ENCODE assay signal across 8 cellular contexts in genomic region chr7:150420987-150421674, GRCh38. TPM values are rescaled to one million over a fixed set of nuclear protein-coding genes. Genes with fewer than 3 reads are reported as not detected.
DNase-seq lines count a peak whose midpoint lies in the region; ATAC-seq and TF ChIP-seq lines count a peak whose summit lies in the region.

No MANE protein-coding gene starts in this region.

- H3K4me2 ChIP-seq in hepatocyte (no peak overlapping the region), smooth muscle cell (peak overlapping the region; percentile 67)

- H3K79me2 ChIP-seq in hepatocyte (no peaks in the 10 kb centered on the region), smooth muscle cell (ENCODE audit: low read depth) (no peaks in the 10 kb centered on the region)

- H4K20me1 ChIP-seq in hepatocyte (ENCODE audit: insufficient read depth, poor library complexity, severe bottlenecking), result no peaks in the 10 kb centered on the region
- H4K20me1 ChIP-seq in smooth muscle cell (ENCODE audit: low read depth), result no peaks in the 10 kb centered on the region

- DNase-seq in A172 (ENCODE audit: low spot score) (peak; percentile 67), NCI-H1930 (lab: John Stamatoyannopoulos, UW) (peak; percentile 77 to 79), T-helper 22 cell (ENCODE audit: low read depth) (peak; percentile 56), anterior cingulate cortex (lab: John Stamatoyannopoulos, UW) (peak in 48 of 58 donors; percentile 19 to 83 (median 51)), hepatocyte (ENCODE audit: low spot score) (peak; percentile 88), smooth muscle cell (lab: John Stamatoyannopoulos, UW; ENCODE audit: unreplicated experiment) (peak; percentile 40)

- TF ChIP-seq CTCF in hepatocyte (IDR thresholded peaks at IDR 0.05; ENCODE audit: poor library complexity) (peak; percentile 87), smooth muscle cell (IDR thresholded peaks at IDR 0.05; ENCODE audit: borderline replicate concordance, insufficient read depth, poor library complexity, severe bottlenecking) (peak; percentile 87)

- H3K4me1 ChIP-seq in hepatocyte (ENCODE audit: insufficient read depth) (no peaks in the 10 kb centered on the region), smooth muscle cell (ENCODE audit: low read depth) (no peaks in the 10 kb centered on the region)

- H3K9me2 ChIP-seq in hepatocyte (replicated peaks; ENCODE audit: insufficient read depth), result no peaks in the 10 kb centered on the region

- H3K27me3 ChIP-seq in hepatocyte (no peaks in the 10 kb centered on the region), smooth muscle cell (ENCODE audit: low read depth) (no peaks in the 10 kb centered on the region)

- no peaks in the 10 kb centered on the region for H3F3A ChIP-seq in smooth muscle cell (ENCODE audit: low read depth)

- no peak overlapping the region for H3K9ac ChIP-seq in smooth muscle cell (ENCODE audit: low read depth)

- H3K27ac ChIP-seq in hepatocyte (no peak overlapping the region), smooth muscle cell (ENCODE audit: low read depth) (no peak overlapping the region)

- WGBS in hepatocyte (ENCODE audit: low lambda C conversion rate, missing lambda C conversion rate), result 19% methylated on average over 27 of the region's 27 CpGs
- WGBS in smooth muscle cell (ENCODE audit: low lambda C conversion rate), result 22% methylated on average over 27 of the region's 27 CpGs

- H3K4me3 ChIP-seq in hepatocyte (no peak overlapping the region), smooth muscle cell (no peak overlapping the region)

- ATAC-seq in GM18517 (IDR thresholded peaks at IDR 0.05; ENCODE audit: unreplicated experiment) (peak; percentile 98), HG03025 (IDR thresholded peaks at IDR 0.05; ENCODE audit: low FRiP score, unreplicated experiment) (peak; percentile 87)

- no peak overlapping the region for H2AFZ ChIP-seq in hepatocyte
- no peak overlapping the region for H2AFZ ChIP-seq in smooth muscle cell (ENCODE audit: low read depth)

- H3K36me3 ChIP-seq in hepatocyte (replicated peaks; ENCODE audit: insufficient read depth, low read depth), result no peaks in the 10 kb centered on the region
- no peaks in the 10 kb centered on the region for H3K36me3 ChIP-seq in smooth muscle cell (ENCODE audit: low read depth)

- H3K9me3 ChIP-seq in hepatocyte (ENCODE audit: low read depth) (no peaks in the 10 kb centered on the region), smooth muscle cell (replicated peaks; ENCODE audit: low read depth) (no peaks in the 10 kb centered on the region)

RNA-seq across cellular contexts. Expression of gene GIMAP8, which starts 29.3 kb away (rescaled TPM):
- total RNA-seq in A172 (2014; rRNA removed; shearing (Covaris generic)), result not detected in 2 replicates
- total RNA-seq in hepatocyte (0.10 and 0.12 TPM in 2 replicates), smooth muscle cell (not detected in 2 replicates)
- polyA plus RNA-seq in hepatocyte (not detected in 2 replicates), smooth muscle cell (not detected in 2 replicates)

RNA-seq across cellular contexts. Expression of gene ZNF775, which starts 42.0 kb away (rescaled TPM):
- total RNA-seq in A172 (2014; rRNA removed; shearing (Covaris generic)), result 5.7 and 11.1 TPM in 2 replicates
- total RNA-seq in hepatocyte (5.2 and 8.3 TPM in 2 replicates), smooth muscle cell (4.7 and 5.9 TPM in 2 replicates)
- polyA plus RNA-seq in hepatocyte (6.2 and 10.6 TPM in 2 replicates), smooth muscle cell (16.8 and 23.8 TPM in 2 replicates)

RNA-seq across cellular contexts. Expression of gene REPIN1, which starts 52.5 kb away (rescaled TPM):
- total RNA-seq in A172 (2014; rRNA removed; shearing (Covaris generic)), result 237 and 258 TPM in 2 replicates
- total RNA-seq in hepatocyte (75.5 and 79.1 TPM in 2 replicates), smooth muscle cell (39.4 and 60.9 TPM in 2 replicates)
- polyA plus RNA-seq in hepatocyte (102 and 107 TPM in 2 replicates), smooth muscle cell (55.5 and 68.1 TPM in 2 replicates)
